In the genomic region with DNA sequence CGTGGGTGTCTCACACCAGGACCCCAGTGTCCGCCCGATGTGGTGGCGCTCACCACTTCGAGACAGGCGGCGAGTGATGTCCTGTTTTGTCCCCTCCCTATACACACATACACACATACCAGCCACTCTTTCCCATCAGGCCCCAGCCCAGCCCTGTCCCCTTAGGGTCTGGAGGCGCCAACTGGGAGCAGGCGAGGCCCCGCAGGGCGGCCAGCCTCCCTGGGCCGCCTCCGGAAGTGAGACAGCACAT, we compare ENCODE assay signal across 9 cellular contexts. TPM values are rescaled to one million over a fixed set of nuclear protein-coding genes. Genes with fewer than 3 reads are reported as not detected.
DNase-seq lines count a peak whose midpoint lies in the region; ATAC-seq and TF ChIP-seq lines count a peak whose summit lies in the region.
"Had no signal": no experiment of that assay in that cellular context is flagged by ENCODE, and none has a peak within 500 bp of the region (broad histone marks: within the 10 kb centered on the region; RNA-seq: fewer than 3 reads in every experiment).

No MANE protein-coding gene starts in this region.

- H3K4me2 ChIP-seq in OCI-LY7 (ENCODE audit: low read length) (peak overlapping the region; percentile 76), osteoblast (ENCODE audit: insufficient read depth, low read length) (peak overlapping the region; percentile 98)

- no peaks in the 10 kb centered on the region for H3K79me2 ChIP-seq in OCI-LY7 (ENCODE audit: insufficient read depth, low read depth, low read length)
- peaks cover 88% of the 10 kb centered on the region for H3K79me2 ChIP-seq in osteoblast (ENCODE audit: insufficient read depth, low read length)

- no peak for TF ChIP-seq CTCF in CD4-positive, alpha-beta T cell (IDR thresholded peaks at IDR 0.05)
- no peak for TF ChIP-seq CTCF in OCI-LY7 (conservative IDR thresholded peaks at IDR 0.05; ENCODE audit: low read length)
- no peak for TF ChIP-seq CTCF in osteoblast (IDR thresholded peaks at IDR 0.05; ENCODE audit: extremely low read depth, low read depth, low read length)
- TF ChIP-seq CTCF in glutamatergic neuron (IDR thresholded peaks at IDR 0.05; ENCODE audit: partially characterized antibody, unreplicated experiment): no peak

- no peaks in the 10 kb centered on the region for H3K9me3 ChIP-seq in CD4-positive, alpha-beta T cell (ENCODE audit: control insufficient read depth, low read length)
- H3K9me3 ChIP-seq in OCI-LY7 (ENCODE audit: low read length) (no peaks in the 10 kb centered on the region), osteoblast (ENCODE audit: low read depth, low read length) (no peaks in the 10 kb centered on the region)

- H3K27ac ChIP-seq in CD4-positive, alpha-beta T cell (ENCODE audit: low read depth, low read length): peak overlapping the region; percentile 97
- peak overlapping the region; percentile 64 for H3K27ac ChIP-seq in OCI-LY7 (ENCODE audit: low read depth, low read length, poor library complexity, severe bottlenecking)
- peak overlapping the region; percentile 95 for H3K27ac ChIP-seq in osteoblast (ENCODE audit: low read depth, low read length)

- intact Hi-C loops in CD4-positive, alpha-beta T cell (cut with DNase I, micrococcal nuclease): loop anchor here in 1 of 2 experiments (2.0 kb wide), 1 partner anchor 50 kb away; no protein-coding TSS in a partner anchor
- intact Hi-C loops in OCI-LY7 (cut with micrococcal nuclease; ENCODE audit: unreplicated experiment): loop anchor here (10.0 kb wide), 2 partner anchors 54 to 674 kb away; no protein-coding TSS in a partner anchor

- no peaks in the 10 kb centered on the region for H4K20me1 ChIP-seq in OCI-LY7 (ENCODE audit: insufficient read depth, low read length)
- H4K20me1 ChIP-seq in osteoblast (ENCODE audit: insufficient read depth, low read length): peaks cover 68% of the 10 kb centered on the region

- H3K9me3 Mint-ChIP-seq in CD4-positive, alpha-beta T cell: no peaks in the 10 kb centered on the region
- no peaks in the 10 kb centered on the region for H3K9me3 Mint-ChIP-seq in effector memory CD8-positive, alpha-beta T cell
- H3K9me3 Mint-ChIP-seq in glutamatergic neuron (ENCODE audit: unreplicated experiment): peaks cover 4% of the 10 kb centered on the region

- H2AFZ ChIP-seq in OCI-LY7 (ENCODE audit: low read length) (peak overlapping the region; percentile 74; the same call in 1 of the 2 replicates), osteoblast (ENCODE audit: low read length) (no peak overlapping the region)

- CTCF ChIA-PET in CD4-positive, alpha-beta T cell (lab: Charles Lee): interaction anchor here (4.4 kb wide), 1 partner anchor 24 kb away, joined by 40 read pairs; no protein-coding TSS in a partner anchor
- CTCF ChIA-PET in OCI-LY7 (lab: Charles Lee; ENCODE audit: unreplicated experiment): no interaction called here

- H3K4me3 ChIP-seq in OCI-LY7 (ENCODE audit: low read depth, low read length, poor library complexity, severe bottlenecking) (peak overlapping the region; percentile 65), osteoblast (ENCODE audit: insufficient read depth, low read length) (peak overlapping the region; percentile 99)

- H3K4me1 Mint-ChIP-seq in CD4-positive, alpha-beta T cell (ENCODE audit: low read depth): peaks cover 69% of the 10 kb centered on the region
- H3K4me1 Mint-ChIP-seq in effector memory CD8-positive, alpha-beta T cell (ENCODE audit: low read depth in 2 of 2): peaks cover 63 to 73% of the 10 kb centered on the region in 2 donors
- H3K4me1 Mint-ChIP-seq in glutamatergic neuron (ENCODE audit: low read depth, unreplicated experiment): peaks cover 5% of the 10 kb centered on the region

- H3K36me3 ChIP-seq in OCI-LY7 (ENCODE audit: insufficient read depth, low read length) (no peaks in the 10 kb centered on the region), osteoblast (ENCODE audit: insufficient read depth, low read length) (peaks cover 49% of the 10 kb centered on the region)

- peak in 1 of 10 experiments; percentile 67 for DNase-seq in CD4-positive, alpha-beta T cell
- DNase-seq in OCI-LY7 (ENCODE audit: low spot score) (no peak), osteoblast (ENCODE audit: insufficient read length, low spot score, missing footprints) (no peak), NCI-H82 treated with DMSO at 0.1 percent for 48 hours (lab: John Stamatoyannopoulos, UW; ENCODE audit: unreplicated experiment) (no peak), hippocampal formation (lab: John Stamatoyannopoulos, UW) (no peak), glutamatergic neuron (no peak)
- DNase-seq in effector memory CD8-positive, alpha-beta T cell: peak in 1 of 3 experiments; percentile 79

- H3K9me2 ChIP-seq in OCI-LY7 (ENCODE audit: insufficient read depth, low read length): no peaks in the 10 kb centered on the region

- H3K4me3 Mint-ChIP-seq in CD4-positive, alpha-beta T cell: peak overlapping the region; percentile 86
- peak overlapping the region; percentile 95 to 98 for H3K4me3 Mint-ChIP-seq in effector memory CD8-positive, alpha-beta T cell
- H3K4me3 Mint-ChIP-seq in glutamatergic neuron (ENCODE audit: unreplicated experiment): no peak overlapping the region

- no peaks in the 10 kb centered on the region for H3K27me3 Mint-ChIP-seq in CD4-positive, alpha-beta T cell
- H3K27me3 Mint-ChIP-seq in effector memory CD8-positive, alpha-beta T cell: no peaks in the 10 kb centered on the region
- no peaks in the 10 kb centered on the region for H3K27me3 Mint-ChIP-seq in glutamatergic neuron (ENCODE audit: unreplicated experiment)

- no peak for ATAC-seq in CD4-positive, alpha-beta T cell (ENCODE audit: poor library complexity)
- ATAC-seq in effector memory CD8-positive, alpha-beta T cell (replicated peaks): peak; percentile 5
- ATAC-seq in GM18519 (IDR thresholded peaks at IDR 0.05; ENCODE audit: low FRiP score, unreplicated experiment): no peak

- BruUV-seq in OCI-LY7 (replicated peaks; lab: Mats Ljungman, UMichigan): no TSS peak

- POLR2A ChIA-PET in CD4-positive, alpha-beta T cell (lab: Charles Lee): interaction anchor here (1.2 to 2.5 kb wide), 3 partner anchors 9 to 64 kb away, joined by 5 to 8 read pairs (median 7); a partner anchor contains a TSS
- POLR2A ChIA-PET in OCI-LY7 (lab: Charles Lee): interaction anchor here (1.4 kb wide), 1 partner anchor 43 kb away, joined by 3 read pairs; a partner anchor contains a TSS

- no peaks in the 10 kb centered on the region for H3K27me3 ChIP-seq in CD4-positive, alpha-beta T cell (ENCODE audit: control insufficient read depth, insufficient read depth, low read length)
- H3K27me3 ChIP-seq in osteoblast (ENCODE audit: insufficient read depth, low read length): no peaks in the 10 kb centered on the region

- H3K27ac Mint-ChIP-seq in CD4-positive, alpha-beta T cell: peak overlapping the region; percentile 99
- peak overlapping the region; percentile 100 for H3K27ac Mint-ChIP-seq in effector memory CD8-positive, alpha-beta T cell
- no peak overlapping the region for H3K27ac Mint-ChIP-seq in glutamatergic neuron (ENCODE audit: unreplicated experiment)

- peaks cover 14% of the 10 kb centered on the region for H3K36me3 Mint-ChIP-seq in CD4-positive, alpha-beta T cell (ENCODE audit: low read depth)
- peaks cover 100% of the 10 kb centered on the region for H3K36me3 Mint-ChIP-seq in effector memory CD8-positive, alpha-beta T cell (ENCODE audit: insufficient read depth)
- no peaks in the 10 kb centered on the region for H3K36me3 Mint-ChIP-seq in glutamatergic neuron (ENCODE audit: unreplicated experiment)

- H3K4me1 ChIP-seq in OCI-LY7 (ENCODE audit: insufficient read depth, low read length, poor library complexity, severe bottlenecking) (peaks cover 73% of the 10 kb centered on the region), osteoblast (ENCODE audit: insufficient read depth, low read length) (peaks cover 58% of the 10 kb centered on the region)

RNA-seq across cellular contexts. Expression of a gene that starts 38.1 kb away (rescaled TPM):
- total RNA-seq in CD4-positive, alpha-beta T cell: under 1 TPM in 1 of 2 experiments, not detected in 1; 0.87 TPM
- not detected in 2 replicates for total RNA-seq in OCI-LY7 (2014; rRNA removed; shearing (Covaris generic))
- total RNA-seq in OCI-LY7 (2022) (not detected in 2 replicates), osteoblast (0.59 TPM in 1 of 2 replicates, not detected in the other), glutamatergic neuron (ENCODE audit: unreplicated experiment) (not detected)
- total RNA-seq: pulmonary artery endothelial cell had no signal

RNA-seq across cellular contexts. Expression of a gene that starts 43.6 kb away (rescaled TPM):
- 1 to 10 TPM; 3.5 to 3.8 TPM for total RNA-seq in CD4-positive, alpha-beta T cell
- total RNA-seq in OCI-LY7 (2014; rRNA removed; shearing (Covaris generic)): 3.7 and 5.0 TPM in 2 replicates
- total RNA-seq in OCI-LY7 (2022) (10.8 and 13.4 TPM in 2 replicates), osteoblast (6.8 and 9.0 TPM in 2 replicates), glutamatergic neuron (ENCODE audit: unreplicated experiment) (46.0 TPM)
